In the genomic region with DNA sequence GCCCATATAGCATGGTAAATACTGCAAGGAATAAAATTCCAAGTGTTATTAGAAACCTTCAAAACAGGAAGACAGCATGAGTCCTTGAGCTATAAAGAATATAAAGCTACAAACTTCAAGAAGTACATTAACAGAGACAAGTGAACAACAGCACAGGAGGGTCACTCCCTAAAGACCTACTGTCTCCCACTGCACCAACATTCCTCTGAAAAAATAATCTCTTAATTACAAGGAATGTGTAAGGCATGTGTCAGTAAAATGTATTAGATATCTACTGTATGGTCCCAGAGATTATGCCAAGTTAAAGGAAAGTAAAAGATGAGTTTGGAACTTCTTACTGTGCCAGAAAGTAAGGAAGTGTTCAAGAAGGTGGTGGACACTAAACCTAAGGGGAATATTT, we compare ENCODE assay signal across 33 cellular contexts.
"Had no signal": no experiment of that assay in that cellular context is flagged by ENCODE, and none has a peak within 500 bp of the region (broad histone marks: within the 10 kb centered on the region; RNA-seq: fewer than 3 reads in every experiment).

No MANE protein-coding gene starts in this region.

- H3K27me3 Mint-ChIP-seq: activated CD4-positive, alpha-beta memory T cell treated with anti-CD3 and anti-CD28 coated beads for 36 hours; activated CD4-positive, alpha-beta T cell treated with anti-CD3 and anti-CD28 coated beads for 36 hours; activated CD4-positive, alpha-beta T cell treated with anti-CD3 and anti-CD28 coated beads, Interleukin-2, amount 10 ng/mL, durations not matched to agents 24 days and 14 days; activated CD8-positive, alpha-beta memory T cell treated with anti-CD3 and anti-CD28 coated beads, Interleukin-2, amount 10 ng/mL, durations not matched to agents 7 days and 5 days; activated naive CD4-positive, alpha-beta T cell treated with anti-CD3 and anti-CD28 coated beads, Interleukin-2, amount 50 U/mL, for 24 hours; central memory CD8-positive, alpha-beta T cell; dendritic cell treated with granulocyte-macrophage colony-stimulating factor and Interleukin-4, amounts not matched to agents 40 ng/mL and 50 ng/mL, for 4 days; effector memory CD8-positive, alpha-beta T cell; T-helper 17 cell had no signal

- H3K4me3 ChIP-seq: coronary artery, esophagus squamous epithelium, gastroesophageal sphincter, heart right ventricle had no signal

- H3K9me3 Mint-ChIP-seq: activated CD4-positive, alpha-beta memory T cell treated with anti-CD3 and anti-CD28 coated beads for 36 hours; activated CD4-positive, alpha-beta T cell treated with anti-CD3 and anti-CD28 coated beads, Interleukin-2, amount 10 ng/mL, durations not matched to agents 24 days and 14 days; activated naive CD4-positive, alpha-beta T cell treated with anti-CD3 and anti-CD28 coated beads for 36 hours; activated naive CD4-positive, alpha-beta T cell treated with anti-CD3 and anti-CD28 coated beads, Interleukin-2, amount 50 U/mL, for 24 hours; activated T-helper 1 cell treated with anti-CD3 and anti-CD28 coated beads, Interleukin-12 subunit alpha, Interleukin-12 subunit beta, Interleukin-2, Interleukin-4 antibody, amounts not matched to agents 30 ng/mL and 10 ng/mL and 1 ng/mL, durations not matched to agents 14 hours and 24 hours and 36 hours; activated T-helper 2 cell treated with anti-CD3 and anti-CD28 coated beads, Interferon-gamma antibody, Interleukin-2, Interleukin-4, amounts not matched to agents 10 μg/mL and 5 μg/mL and 100 μg/mL, durations not matched to agents 14 hours and 24 hours and 36 hours; central memory CD8-positive, alpha-beta T cell; dendritic cell treated with granulocyte-macrophage colony-stimulating factor and Interleukin-4, amounts not matched to agents 40 ng/mL and 50 ng/mL, for 4 days; effector memory CD8-positive, alpha-beta T cell; T-helper 2 cell treated with Interferon-gamma antibody and Interleukin-4, amounts not matched to agents 5 μg/mL and 100 μg/mL, for 36 hours had no signal

- H3K4me3 Mint-ChIP-seq: activated CD4-positive, alpha-beta memory T cell treated with anti-CD3 and anti-CD28 coated beads for 36 hours; activated CD4-positive, alpha-beta T cell treated with anti-CD3 and anti-CD28 coated beads for 36 hours; activated CD4-positive, alpha-beta T cell treated with anti-CD3 and anti-CD28 coated beads, Interleukin-2, amount 10 ng/mL, durations not matched to agents 24 days and 14 days; activated CD8-positive, alpha-beta memory T cell treated with anti-CD3 and anti-CD28 coated beads, Interleukin-2, amount 10 ng/mL, durations not matched to agents 7 days and 5 days; activated CD8-positive, alpha-beta T cell treated with anti-CD3 and anti-CD28 coated beads, Interleukin-2, amount 10 ng/mL, durations not matched to agents 7 days and 5 days; activated naive CD4-positive, alpha-beta T cell treated with anti-CD3 and anti-CD28 coated beads for 36 hours; activated naive CD4-positive, alpha-beta T cell treated with anti-CD3 and anti-CD28 coated beads, Interleukin-2, amount 50 U/mL, for 24 hours; activated T-helper 1 cell treated with anti-CD3 and anti-CD28 coated beads, Interleukin-12 subunit alpha, Interleukin-12 subunit beta, Interleukin-2, Interleukin-4 antibody, amounts not matched to agents 30 ng/mL and 10 ng/mL and 1 ng/mL, durations not matched to agents 14 hours and 24 hours and 36 hours; central memory CD8-positive, alpha-beta T cell; dendritic cell treated with granulocyte-macrophage colony-stimulating factor and Interleukin-4, amounts not matched to agents 40 ng/mL and 50 ng/mL, for 4 days; effector memory CD8-positive, alpha-beta T cell; T-helper 17 cell; T-helper 2 cell treated with Interferon-gamma antibody and Interleukin-4, amounts not matched to agents 5 μg/mL and 100 μg/mL, for 36 hours had no signal

- H3K9me3 ChIP-seq: esophagus squamous epithelium, gastroesophageal sphincter, heart right ventricle had no signal

- H3K27ac ChIP-seq: brain microvascular endothelial cell, coronary artery, epithelial cell of prostate, esophagus squamous epithelium, gastroesophageal sphincter, heart right ventricle, WERI-Rb-1 had no signal

- H3K27me3 ChIP-seq: brain microvascular endothelial cell, esophagus squamous epithelium, gastroesophageal sphincter, heart right ventricle had no signal

- DNase-seq: activated CD4-positive, alpha-beta memory T cell treated with anti-CD3 and anti-CD28 coated beads for 36 hours; activated CD4-positive, alpha-beta T cell treated with anti-CD3 and anti-CD28 coated beads for 36 hours; activated CD4-positive, alpha-beta T cell treated with anti-CD3 and anti-CD28 coated beads, Interleukin-2, amount 10 ng/mL, durations not matched to agents 24 days and 14 days; activated CD4-positive, CD25-positive, alpha-beta regulatory T cell; activated CD4-positive, CD25-positive, alpha-beta regulatory T cell treated with anti-CD3 and anti-CD28 coated beads, Interleukin-2, amount 50 U/mL, for 72 hours; activated CD8-positive, alpha-beta memory T cell treated with anti-CD3 and anti-CD28 coated beads, Interleukin-2, amount 10 ng/mL, durations not matched to agents 7 days and 5 days; activated CD8-positive, alpha-beta memory T cell treated with anti-CD3 and anti-CD28 coated beads, Interleukin-2, amount 50 U/mL, for 4 hours; activated CD8-positive, alpha-beta T cell treated with anti-CD3 and anti-CD28 coated beads, Interleukin-2, amount 10 ng/mL, durations not matched to agents 7 days and 5 days; activated effector memory CD4-positive, alpha-beta T cell treated with anti-CD3 and anti-CD28 coated beads, Interleukin-2, amount 50 U/mL, for 16 hours; activated naive CD4-positive, alpha-beta T cell treated with anti-CD3 and anti-CD28 coated beads for 36 hours; activated T-cell treated with anti-CD3 and anti-CD28 coated beads, Interleukin-2, amount 50 U/mL, for 1 hour; activated T-cell treated with anti-CD3 and anti-CD28 coated beads, Interleukin-2, amount 50 U/mL, for 48 hours; amniotic stem cell; anterior cingulate cortex; brain microvascular endothelial cell; effector CD4-positive, alpha-beta T cell; effector memory CD8-positive, alpha-beta T cell; esophagus squamous epithelium; foreskin melanocyte; heart right ventricle; T-helper 1 cell; T-helper 17 cell; T1000; WERI-Rb-1 had no signal

- H3K4me1 ChIP-seq: esophagus squamous epithelium, gastroesophageal sphincter, heart right ventricle had no signal

- ATAC-seq: activated CD4-positive, alpha-beta T cell treated with anti-CD3 and anti-CD28 coated beads for 36 hours; activated CD8-positive, alpha-beta memory T cell treated with anti-CD3 and anti-CD28 coated beads, Interleukin-2, amount 10 ng/mL, durations not matched to agents 7 days and 5 days; activated CD8-positive, alpha-beta T cell treated with anti-CD3 and anti-CD28 coated beads, Interleukin-2, amount 10 ng/mL, durations not matched to agents 7 days and 5 days; effector memory CD8-positive, alpha-beta T cell; gastroesophageal sphincter; heart right ventricle; T-helper 17 cell had no signal

- H3K27ac Mint-ChIP-seq: activated CD4-positive, alpha-beta memory T cell treated with anti-CD3 and anti-CD28 coated beads for 36 hours; activated CD4-positive, alpha-beta T cell treated with anti-CD3 and anti-CD28 coated beads for 36 hours; activated CD4-positive, alpha-beta T cell treated with anti-CD3 and anti-CD28 coated beads, Interleukin-2, amount 10 ng/mL, durations not matched to agents 24 days and 14 days; activated CD8-positive, alpha-beta memory T cell treated with anti-CD3 and anti-CD28 coated beads, Interleukin-2, amount 10 ng/mL, durations not matched to agents 7 days and 5 days; activated CD8-positive, alpha-beta T cell treated with anti-CD3 and anti-CD28 coated beads, Interleukin-2, amount 10 ng/mL, durations not matched to agents 7 days and 5 days; activated naive CD4-positive, alpha-beta T cell treated with anti-CD3 and anti-CD28 coated beads for 36 hours; activated naive CD4-positive, alpha-beta T cell treated with anti-CD3 and anti-CD28 coated beads, Interleukin-2, amount 50 U/mL, for 24 hours; activated T-helper 1 cell treated with anti-CD3 and anti-CD28 coated beads, Interleukin-12 subunit alpha, Interleukin-12 subunit beta, Interleukin-2, Interleukin-4 antibody, amounts not matched to agents 30 ng/mL and 10 ng/mL and 1 ng/mL, durations not matched to agents 14 hours and 24 hours and 36 hours; activated T-helper 2 cell treated with anti-CD3 and anti-CD28 coated beads, Interferon-gamma antibody, Interleukin-2, Interleukin-4, amounts not matched to agents 10 μg/mL and 5 μg/mL and 100 μg/mL, durations not matched to agents 14 hours and 24 hours and 36 hours; dendritic cell treated with granulocyte-macrophage colony-stimulating factor and Interleukin-4, amounts not matched to agents 40 ng/mL and 50 ng/mL, for 4 days; T-helper 2 cell treated with Interferon-gamma antibody and Interleukin-4, amounts not matched to agents 5 μg/mL and 100 μg/mL, for 36 hours had no signal

- H3K4me1 Mint-ChIP-seq: activated CD4-positive, alpha-beta T cell treated with anti-CD3 and anti-CD28 coated beads for 36 hours; activated CD4-positive, alpha-beta T cell treated with anti-CD3 and anti-CD28 coated beads, Interleukin-2, amount 10 ng/mL, durations not matched to agents 24 days and 14 days; activated CD8-positive, alpha-beta memory T cell treated with anti-CD3 and anti-CD28 coated beads, Interleukin-2, amount 10 ng/mL, durations not matched to agents 7 days and 5 days; activated naive CD4-positive, alpha-beta T cell treated with anti-CD3 and anti-CD28 coated beads, Interleukin-2, amount 50 U/mL, for 24 hours; central memory CD8-positive, alpha-beta T cell; T-helper 17 cell had no signal
